1 cellular context compared by ENCODE assay signal in genomic region chr20:31811796-31812728, GRCh38.
TF ChIP-seq lines count a peak whose summit lies in the region.

No MANE protein-coding gene starts in this region.

TF ChIP-seq in K562, 482 proteins besides CTCF, POLR2A, EP300 and RAD21 (continued from another document):
- TF ChIP-seq CBFA2T2 (conservative IDR thresholded peaks at IDR 0.05) (peak; percentile 51; the same call in 1 of the 2 replicates), DPF2 (IDR thresholded peaks at IDR 0.05) (0 out of 2 replicates have a peak, but pooled peaks have one; percentile 25), TEAD1 (CRISPR knock-in tag; IDR thresholded peaks at IDR 0.05) (peak in 1 of 2 experiments; percentile 71; a peak in 1 of 4 replicates), ZNF79 (CRISPR knock-in tag; IDR thresholded peaks at IDR 0.05; ENCODE audit: low read depth) (no peak), ATF3 (IDR thresholded peaks at IDR 0.05) (peak; percentile 79), ATF3 (CRISPR knock-in tag; conservative IDR thresholded peaks at IDR 0.05) (no peak), ATF1 (CRISPR knock-in tag; IDR thresholded peaks at IDR 0.05) (no peak), ATF1 (tag; IDR thresholded peaks at IDR 0.05) (peak; percentile 73), ATF7 (IDR thresholded peaks at IDR 0.05) (peak; percentile 94), SMAD4 (CRISPR knock-in tag; conservative IDR thresholded peaks at IDR 0.05) (peak; percentile 22; the same call in 1 of the 2 replicates), SRSF1 (IDR thresholded peaks at IDR 0.05; ENCODE audit: low read depth, low read length) (no peak), SPI1 (IDR thresholded peaks at IDR 0.05; ENCODE audit: borderline replicate concordance, low read depth, low read length) (0 out of 2 replicates have a peak, but pooled peaks have one; percentile 1), KHSRP (IDR thresholded peaks at IDR 0.05) (no peak), CREM (IDR thresholded peaks at IDR 0.05; ENCODE audit: low read depth) (peak; percentile 70), RCOR1 (IDR thresholded peaks at IDR 0.05; ENCODE audit: borderline replicate concordance in 1 of 2, low read depth in 2 of 2, low read length in 2 of 2) (peak in 1 of 2 experiments; percentile 55; a peak in 1 of 4 replicates), NUFIP1 (IDR thresholded peaks at IDR 0.05; ENCODE audit: partially characterized antibody) (no peak)
